Comparison of ENCODE assay signal across 7 cellular contexts in genomic region chr19:38898788-38899446, GRCh38. TPM values are rescaled to one million over a fixed set of nuclear protein-coding genes. Genes with fewer than 3 reads are reported as not detected.
A peak's percentile ranks its signal among the peaks of the same experiment; 100 is the strongest.
DNase-seq lines count a peak whose midpoint lies in the region; ATAC-seq and TF ChIP-seq lines count a peak whose summit lies in the region.

No MANE protein-coding gene starts in this region.

- no peaks in the 10 kb centered on the region for H3K36me3 ChIP-seq in GM23338 (ENCODE audit: insufficient read depth)

- H3K9me3 Mint-ChIP-seq in GM23338 = peaks cover 3% of the 10 kb centered on the region; the same call in 2 of the 3 replicates
- no peaks in the 10 kb centered on the region for H3K9me3 Mint-ChIP-seq in natural killer cell treated with Interleukin-12 subunit alpha and Interleukin-12 subunit beta and Interleukin-15 and Interleukin-18, amount 100 ng/mL, for 72 hours

- ATAC-seq in GM23338 = peak; percentile 7
- ATAC-seq in natural killer cell treated with Interleukin-12 subunit alpha and Interleukin-12 subunit beta and Interleukin-15 and Interleukin-18, amount 100 ng/mL, for 72 hours = no peak
- no peak for ATAC-seq in GM21825 (IDR thresholded peaks at IDR 0.05; ENCODE audit: unreplicated experiment)

- H2AFZ ChIP-seq in GM23338 = peak overlapping the region; percentile 99

- TF ChIP-seq CTCF in GM23338 (conservative IDR thresholded peaks at IDR 0.05; ENCODE audit: low read depth in 2 of 2) = no peak
- no peak for TF ChIP-seq CTCF in epithelial cell of esophagus (IDR thresholded peaks at IDR 0.05; ENCODE audit: insufficient read depth, low read depth, low read length, missing control alignments)

- H4K20me1 ChIP-seq in GM23338 (replicated peaks; ENCODE audit: insufficient read depth) = no peaks in the 10 kb centered on the region

- no peaks in the 10 kb centered on the region for H3K9me2 ChIP-seq in GM23338 (ENCODE audit: insufficient read depth)

- H3K27me3 ChIP-seq in GM23338 (ENCODE audit: insufficient read depth) = peaks cover 11% of the 10 kb centered on the region

- peaks cover 12% of the 10 kb centered on the region for H3K4me1 Mint-ChIP-seq in GM23338
- H3K4me1 Mint-ChIP-seq in natural killer cell treated with Interleukin-12 subunit alpha and Interleukin-12 subunit beta and Interleukin-15 and Interleukin-18, amount 100 ng/mL, for 72 hours (ENCODE audit: low read depth in 2 of 2) = peaks cover 49 to 51% of the 10 kb centered on the region in 2 donors

- peaks cover 13% of the 10 kb centered on the region for H3K27me3 Mint-ChIP-seq in GM23338 (ENCODE audit: insufficient read depth, low read depth, poor library complexity)
- no peaks in the 10 kb centered on the region for H3K27me3 Mint-ChIP-seq in natural killer cell treated with Interleukin-12 subunit alpha and Interleukin-12 subunit beta and Interleukin-15 and Interleukin-18, amount 100 ng/mL, for 72 hours

- no peak overlapping the region for H3K27ac Mint-ChIP-seq in GM23338
- peak overlapping the region; percentile 88 to 94 for H3K27ac Mint-ChIP-seq in natural killer cell treated with Interleukin-12 subunit alpha and Interleukin-12 subunit beta and Interleukin-15 and Interleukin-18, amount 100 ng/mL, for 72 hours

- no peak overlapping the region for H3K27ac ChIP-seq in GM23338 (ENCODE audit: low read depth)

- H3K4me1 ChIP-seq in GM23338 (ENCODE audit: insufficient read depth) = peaks cover 14% of the 10 kb centered on the region

- DNase-seq in GM23338 (ENCODE audit: low spot score) = peak; percentile 34
- DNase-seq in RKO (ENCODE audit: low spot score) = peak; percentile 31
- DNase-seq in epithelial cell of esophagus (ENCODE audit: low read depth) = peak; percentile 19
- no peak for DNase-seq in natural killer cell treated with Interleukin-12 subunit alpha and Interleukin-12 subunit beta and Interleukin-15 and Interleukin-18, amount 100 ng/mL, for 72 hours (ENCODE audit: low spot score)
- DNase-seq in NCI-H524 (lab: John Stamatoyannopoulos, UW) = no peak
- no peak for DNase-seq in middle frontal gyrus (ENCODE audit: extremely low spot score, low spot score)

- peak overlapping the region; percentile 81 for H3K4me2 ChIP-seq in GM23338

- H3K4me3 ChIP-seq in GM23338 (peak overlapping the region; percentile 68), epithelial cell of esophagus (ENCODE audit: low read length) (peak overlapping the region; percentile 95)

- H3K79me2 ChIP-seq in GM23338 (replicated peaks; ENCODE audit: insufficient read depth) = peaks cover 23% of the 10 kb centered on the region

- peak overlapping the region; percentile 87 for H3K4me3 Mint-ChIP-seq in GM23338
- peak overlapping the region; percentile 97 for H3K4me3 Mint-ChIP-seq in natural killer cell treated with Interleukin-12 subunit alpha and Interleukin-12 subunit beta and Interleukin-15 and Interleukin-18, amount 100 ng/mL, for 72 hours

- no peaks in the 10 kb centered on the region for H3F3A ChIP-seq in GM23338 (replicated peaks; ENCODE audit: low read depth)

- H3K36me3 Mint-ChIP-seq in GM23338 (ENCODE audit: low read depth) = peaks cover 3% of the 10 kb centered on the region; the same call in 2 of the 3 replicates
- peaks cover 9% of the 10 kb centered on the region for H3K36me3 Mint-ChIP-seq in natural killer cell treated with Interleukin-12 subunit alpha and Interleukin-12 subunit beta and Interleukin-15 and Interleukin-18, amount 100 ng/mL, for 72 hours

TF ChIP-seq in GM23338, 12 proteins besides CTCF, POLR2A, EP300 and RAD21 (continues in another document):
- TF ChIP-seq ZNF114 (CRISPR knock-in tag; IDR thresholded peaks at IDR 0.05) (no peak), POLR2AphosphoS5 (IDR thresholded peaks at IDR 0.05; ENCODE audit: low read depth) (no peak), ZNF462 (CRISPR knock-in tag; IDR thresholded peaks at IDR 0.05) (no peak), NANOG (IDR thresholded peaks at IDR 0.05; ENCODE audit: borderline replicate concordance) (no peak), EZH2 (IDR thresholded peaks at IDR 0.05; ENCODE audit: low read depth, unreplicated experiment) (no peak)

RNA-seq across cellular contexts. Expression of gene SIRT2, which starts 0.5 kb away (rescaled TPM):
- total RNA-seq in GM23338 (2014; rRNA removed; shearing (Covaris generic)) = 8.2 and 8.4 TPM in 2 replicates
- polyA plus RNA-seq in GM23338 (2016; fragmentation: Nextera tagmentation; extraction: Ambion mirVana) = 2.7 and 3.4 TPM in 2 replicates
- 10 to 100 TPM; 60.9 to 87.3 TPM for total RNA-seq in natural killer cell treated with Interleukin-12 subunit alpha and Interleukin-12 subunit beta and Interleukin-15 and Interleukin-18, amount 100 ng/mL, for 72 hours

RNA-seq across cellular contexts. Expression of gene NFKBIB, which starts 0.9 kb away (rescaled TPM):
- total RNA-seq in GM23338 (2014; rRNA removed; shearing (Covaris generic)) = 37.0 and 39.6 TPM in 2 replicates
- polyA plus RNA-seq in GM23338 (2016; fragmentation: Nextera tagmentation; extraction: Ambion mirVana) = 37.7 and 39.5 TPM in 2 replicates
- total RNA-seq in natural killer cell treated with Interleukin-12 subunit alpha and Interleukin-12 subunit beta and Interleukin-15 and Interleukin-18, amount 100 ng/mL, for 72 hours = 100 to 1,000 TPM; 106 to 108 TPM

RNA-seq across cellular contexts. Expression of gene CCER2, which starts 13.1 kb away (rescaled TPM):
- total RNA-seq in GM23338 (2014; rRNA removed; shearing (Covaris generic)) = not detected in 2 replicates
- polyA plus RNA-seq in GM23338 (2016; fragmentation: Nextera tagmentation; extraction: Ambion mirVana) = 0.49 and 0.58 TPM in 2 replicates
- 1 to 10 TPM in 1 of 2 donors, under 1 TPM in 1; 0.74 to 1.2 TPM for total RNA-seq in natural killer cell treated with Interleukin-12 subunit alpha and Interleukin-12 subunit beta and Interleukin-15 and Interleukin-18, amount 100 ng/mL, for 72 hours

RNA-seq across cellular contexts. Expression of gene RINL, which starts 20.8 kb away (rescaled TPM):
- 11.2 and 22.4 TPM in 2 replicates for total RNA-seq in GM23338 (2014; rRNA removed; shearing (Covaris generic))
- 19.4 and 21.4 TPM in 2 replicates for polyA plus RNA-seq in GM23338 (2016; fragmentation: Nextera tagmentation; extraction: Ambion mirVana)
- 10 to 100 TPM; 58.1 to 63.8 TPM for total RNA-seq in natural killer cell treated with Interleukin-12 subunit alpha and Interleukin-12 subunit beta and Interleukin-15 and Interleukin-18, amount 100 ng/mL, for 72 hours

RNA-seq across cellular contexts. Expression of gene SARS2, which starts 31.6 kb away (rescaled TPM):
- 67.0 and 75.7 TPM in 2 replicates for total RNA-seq in GM23338 (2014; rRNA removed; shearing (Covaris generic))
- polyA plus RNA-seq in GM23338 (2016; fragmentation: Nextera tagmentation; extraction: Ambion mirVana) = 70.6 and 73.2 TPM in 2 replicates
- total RNA-seq in natural killer cell treated with Interleukin-12 subunit alpha and Interleukin-12 subunit beta and Interleukin-15 and Interleukin-18, amount 100 ng/mL, for 72 hours = 10 to 100 TPM; 32.4 to 70.3 TPM

Comparison
In these comparisons a context has a peak if more than half of its experiments do, and no peak if none do; other contexts are left out.
1. DNase-seq: peak in GM23338 (single experiment), RKO (single experiment) and epithelial cell of esophagus (single experiment); none in natural killer cell treated with Interleukin-12 subunit alpha and Interleukin-12 subunit beta and Interleukin-15 and Interleukin-18, amount 100 ng/mL, for 72 hours (single experiment), NCI-H524 (0 of 2) and middle frontal gyrus (single experiment).